ENCODE assay signal across 1 cellular context in the genomic region with DNA sequence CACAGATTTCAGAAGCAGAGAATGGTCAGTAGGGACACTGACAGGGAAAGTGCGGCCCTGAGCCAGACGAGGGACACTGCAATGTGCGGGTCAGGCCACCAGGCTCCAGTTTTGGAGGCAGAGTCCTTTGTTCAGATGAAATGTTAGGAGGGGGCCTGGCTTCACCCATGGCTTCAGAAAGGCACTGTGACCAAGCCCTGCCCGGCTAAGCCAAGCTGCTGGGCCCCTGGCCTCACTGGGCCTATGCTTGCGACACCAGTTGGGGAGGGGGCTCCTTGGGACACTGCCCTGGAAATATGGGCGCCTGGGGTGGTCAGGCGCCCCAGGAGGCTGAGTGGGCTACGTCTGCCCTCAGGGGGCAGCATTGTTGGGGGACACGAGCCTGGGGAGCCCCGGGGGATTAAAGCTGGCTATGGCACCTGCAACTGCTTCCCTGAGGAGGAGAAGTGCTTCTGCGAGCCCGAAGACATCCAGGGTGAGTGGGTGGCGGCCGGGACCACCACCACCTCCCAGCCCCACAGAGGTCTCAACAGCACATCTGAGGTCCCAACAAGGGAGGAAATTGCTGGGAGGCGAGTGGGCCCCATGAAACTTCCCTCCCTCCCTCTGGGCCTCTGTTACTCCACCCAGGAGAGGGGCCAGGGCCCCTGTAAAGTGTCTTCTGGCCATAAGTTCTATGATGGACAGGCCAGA.
TF ChIP-seq lines count a peak whose summit lies in the region.

No MANE protein-coding gene starts in this region.

TF ChIP-seq in IMR-90, 13 proteins besides CTCF, POLR2A, EP300 and RAD21 (continued from another document):
- TF ChIP-seq, protein P1, sequence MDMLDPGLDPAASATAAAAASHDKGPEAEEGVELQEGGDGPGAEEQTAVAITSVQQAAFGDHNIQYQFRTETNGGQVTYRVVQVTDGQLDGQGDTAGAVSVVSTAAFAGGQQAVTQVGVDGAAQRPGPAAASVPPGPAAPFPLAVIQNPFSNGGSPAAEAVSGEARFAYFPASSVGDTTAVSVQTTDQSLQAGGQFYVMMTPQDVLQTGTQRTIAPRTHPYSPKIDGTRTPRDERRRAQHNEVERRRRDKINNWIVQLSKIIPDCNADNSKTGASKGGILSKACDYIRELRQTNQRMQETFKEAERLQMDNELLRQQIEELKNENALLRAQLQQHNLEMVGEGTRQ (IDR thresholded peaks at IDR 0.05; ENCODE audit: low read depth, low read length), result no peak
- TF ChIP-seq CEBPB (IDR thresholded peaks at IDR 0.05; ENCODE audit: low read depth, low read length), result no peak
- TF ChIP-seq FOS (IDR thresholded peaks at IDR 0.05; ENCODE audit: low read depth, low read length), result no peak
- TF ChIP-seq MXI1 (IDR thresholded peaks at IDR 0.05; ENCODE audit: borderline replicate concordance, low read depth, low read length), result no peak
- no peak for TF ChIP-seq RFX5 (IDR thresholded peaks at IDR 0.05; ENCODE audit: low read depth, low read length)
- TF ChIP-seq MAFK (IDR thresholded peaks at IDR 0.05; ENCODE audit: low read depth, low read length), result no peak
- no peak for TF ChIP-seq MAZ (IDR thresholded peaks at IDR 0.05; ENCODE audit: borderline replicate concordance, low read depth, low read length)
- TF ChIP-seq, protein P2, sequence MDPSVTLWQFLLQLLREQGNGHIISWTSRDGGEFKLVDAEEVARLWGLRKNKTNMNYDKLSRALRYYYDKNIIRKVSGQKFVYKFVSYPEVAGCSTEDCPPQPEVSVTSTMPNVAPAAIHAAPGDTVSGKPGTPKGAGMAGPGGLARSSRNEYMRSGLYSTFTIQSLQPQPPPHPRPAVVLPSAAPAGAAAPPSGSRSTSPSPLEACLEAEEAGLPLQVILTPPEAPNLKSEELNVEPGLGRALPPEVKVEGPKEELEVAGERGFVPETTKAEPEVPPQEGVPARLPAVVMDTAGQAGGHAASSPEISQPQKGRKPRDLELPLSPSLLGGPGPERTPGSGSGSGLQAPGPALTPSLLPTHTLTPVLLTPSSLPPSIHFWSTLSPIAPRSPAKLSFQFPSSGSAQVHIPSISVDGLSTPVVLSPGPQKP (IDR thresholded peaks at IDR 0.05; ENCODE audit: borderline replicate concordance, low read depth, low read length), result no peak
- no peak for TF ChIP-seq RCOR1 (IDR thresholded peaks at IDR 0.05; ENCODE audit: insufficient replicate concordance, low read length)
